Comparison of ENCODE assay signal across 14 cellular contexts in genomic region chr18:12336251-12336650, GRCh38. TPM values are rescaled to one million over a fixed set of nuclear protein-coding genes. Genes with fewer than 3 reads are reported as not detected.
DNase-seq lines count a peak whose midpoint lies in the region; ATAC-seq, FAIRE-seq and TF ChIP-seq lines count a peak whose summit lies in the region.
"Had no signal": no experiment of that assay in that cellular context is flagged by ENCODE, and none has a peak within 500 bp of the region (broad histone marks: within the 10 kb centered on the region; RNA-seq: fewer than 3 reads in every experiment).

No MANE protein-coding gene starts in this region.

- DNase-seq in A549 (ENCODE audit: low read depth in 1 of 2, low spot score in 1 of 2) (no peak), H1 (ENCODE audit: low read depth in 1 of 2, low spot score in 2 of 2) (peak; percentile 63 to 74), kidney epithelial cell (ENCODE audit: low read depth) (peak; percentile 18), NCI-H2029 treated with DMSO at 0.1 percent for 48 hours (lab: John Stamatoyannopoulos, UW) (no peak), SHP77 (lab: John Stamatoyannopoulos, UW) (no peak)
- DNase-seq in stimulated activated CD4-positive, alpha-beta T cell treated with anti-CD3 and anti-CD28 coated beads, Interleukin-4, amount 100 ng/mL, for 24 hours: no peak
- DNase-seq: activated naive CD4-positive, alpha-beta T cell treated with Interleukin-2 at 50 U/mL for 16 hours; central memory CD4-positive, alpha-beta T cell; DND-41; esophagus squamous epithelium; stimulated activated CD4-positive, alpha-beta T cell treated with anti-CD3 and anti-CD28 coated beads, Interleukin-4, amount 100 ng/mL, for 1 hour had no signal

- H3K27ac ChIP-seq in A549: no peak overlapping the region
- H3K27ac ChIP-seq in HUES64 (ENCODE audit: low read depth, low read length): peak overlapping the region; percentile 99
- peak overlapping the region; percentile 86 for H3K27ac ChIP-seq in H1 (ENCODE audit: low read depth, low read length)

- H3K9ac ChIP-seq in HUES64 (ENCODE audit: low read depth, low read length) (peak overlapping the region; percentile 65; the same call in 1 of the 2 replicates), H1 (replicated peaks in 1 of 4; ENCODE audit: extremely low read depth in 1 of 4, low read depth in 3 of 4, low read length in 3 of 4) (peak overlapping the region in 1 of 4 experiments; percentile 9; a peak in 2 of 7 replicates)

- H3K36me3 ChIP-seq in HUES64 (ENCODE audit: insufficient read depth, low read length) (peaks cover 22% of the 10 kb centered on the region), H1 (ENCODE audit: control insufficient read depth in 2 of 4, insufficient read depth in 4 of 4, low read length in 3 of 4) (no peaks in the 10 kb centered on the region; a peak in 1 of 8 replicates), kidney epithelial cell (ENCODE audit: control insufficient read depth, insufficient read depth, low read length) (no peaks in the 10 kb centered on the region)

- CTCF ChIA-PET in A549 (lab: Yijun Ruan, JAX): interaction anchor here (0.8 to 2.0 kb wide), 2 partner anchors 13 to 16 kb away, joined by 3 to 4 read pairs; no protein-coding TSS in a partner anchor
- CTCF ChIA-PET in H1 (lab: Charles Lee; ENCODE audit: partially characterized antibody): interaction anchor here (1.0 to 1.7 kb wide), 7 partner anchors 8 to 41 kb away, joined by 3 to 5 read pairs (median 4); partner anchors contain the start of gene AFG3L2

- TF ChIP-seq EP300 in A549 (IDR thresholded peaks at IDR 0.05) (no peak), H1 (IDR thresholded peaks at IDR 0.05; ENCODE audit: borderline replicate concordance in 1 of 2, low read depth in 2 of 2, low read length in 2 of 2) (peak in 1 of 2 experiments; percentile 80; a peak in 1 of 3 replicates)

- H2AFZ ChIP-seq in H1 (ENCODE audit: low read length): no peak overlapping the region

- H4K91ac ChIP-seq in H1 (replicated peaks; ENCODE audit: insufficient read length, low read length): no peak overlapping the region

- ATAC-seq in A549 (no peak), HG03521 (IDR thresholded peaks at IDR 0.05; ENCODE audit: unreplicated experiment) (no peak)
- ATAC-seq: stimulated activated memory B cell treated with anti-CD40 and anti-IgM and Interleukin-4, amounts not matched to agents 10 μg/mL and 1 μg/mL and 100 μg/mL, for 72 hours had no signal

- H3K4me1 ChIP-seq in A549 (peaks cover 14% of the 10 kb centered on the region), HUES64 (ENCODE audit: insufficient read depth, low read length) (peaks cover 52% of the 10 kb centered on the region), H1 (replicated peaks in 1 of 4; ENCODE audit: control insufficient read depth in 3 of 4, insufficient read depth in 4 of 4, low read length in 3 of 4) (peaks cover 15 to 41% (median 39%) of the 10 kb centered on the region in 4 experiments)
- H3K4me1 ChIP-seq: esophagus squamous epithelium had no signal

- no peaks in the 10 kb centered on the region for H3K9me3 ChIP-seq in A549
- no peaks in the 10 kb centered on the region for H3K9me3 ChIP-seq in HUES64 (ENCODE audit: insufficient read depth, low read depth, low read length)
- H3K9me3 ChIP-seq in H1 (ENCODE audit: insufficient read depth in 2 of 2, low read depth in 1 of 2, low read length in 1 of 2): no peaks in the 10 kb centered on the region
- H3K9me3 ChIP-seq: esophagus squamous epithelium had no signal

- no peak overlapping the region for H3K4me3 ChIP-seq in A549
- peak overlapping the region; percentile 34 for H3K4me3 ChIP-seq in HUES64 (ENCODE audit: low read length)
- peak overlapping the region in 2 of 4 experiments; percentile 8 to 43; a peak in 2 of 8 replicates for H3K4me3 ChIP-seq in H1 (ENCODE audit: extremely low read depth in 1 of 4, insufficient read depth in 2 of 4, low read depth in 3 of 4, low read length in 4 of 4)
- H3K4me3 ChIP-seq in kidney epithelial cell (ENCODE audit: low read depth, low read length): no peak overlapping the region
- H3K4me3 ChIP-seq: esophagus squamous epithelium had no signal

- H3K27me3 ChIP-seq in HUES64 (ENCODE audit: insufficient read depth, low read length) (no peaks in the 10 kb centered on the region), H1 (replicated peaks in 1 of 4; ENCODE audit: control insufficient read depth in 3 of 4, extremely low read depth in 1 of 4, insufficient read depth in 3 of 4, low read length in 3 of 4) (no peaks in the 10 kb centered on the region), kidney epithelial cell (ENCODE audit: control insufficient read depth, insufficient read depth, low read length) (no peaks in the 10 kb centered on the region)
- H3K27me3 ChIP-seq: esophagus squamous epithelium had no signal

- H3K23me2 ChIP-seq in H1 (ENCODE audit: low read depth, low read length): no peaks in the 10 kb centered on the region

- POLR2A ChIA-PET in A549 (lab: Yijun Ruan, JAX) (no interaction called here), H1 (lab: Charles Lee; ENCODE audit: partially characterized antibody) (interaction anchor here (0.7 to 3.4 kb wide), 11 partner anchors 11 to 79 kb away, joined by 3 to 26 read pairs (median 3); no protein-coding TSS in a partner anchor)

- H3K56ac ChIP-seq in H1 (replicated peaks; ENCODE audit: insufficient read length, low read depth, low read length): no peak overlapping the region

- no peak overlapping the region for H3K4ac ChIP-seq in H1 (replicated peaks; ENCODE audit: insufficient read length, low read depth, low read length)

- H2BK5ac ChIP-seq in H1 (ENCODE audit: low read depth, low read length): peak overlapping the region; percentile 97; the same call in 1 of the 2 replicates

- TF ChIP-seq RAD21 in A549 (conservative IDR thresholded peaks at IDR 0.05 in 1 of 2, IDR thresholded peaks at IDR 0.05 in 1 of 2) (no peak), H1 (IDR thresholded peaks at IDR 0.05 in 1 of 2, conservative IDR thresholded peaks at IDR 0.05 in 1 of 2; ENCODE audit: low read depth in 2 of 2, low read length in 2 of 2) (no peak)

- no peaks in the 10 kb centered on the region for H3K79me2 ChIP-seq in H1 (ENCODE audit: control insufficient read depth in 1 of 2, insufficient read depth in 2 of 2, low read length in 2 of 2)

- TF ChIP-seq CTCF in A549 (IDR thresholded peaks at IDR 0.05) (no peak), H1 (IDR thresholded peaks at IDR 0.05; ENCODE audit: control extremely low read depth in 1 of 3, insufficient read depth in 1 of 3, low read depth in 1 of 3, low read length in 3 of 3) (no peak), kidney epithelial cell (IDR thresholded peaks at IDR 0.05; ENCODE audit: insufficient read depth, low read length, poor library complexity, severe bottlenecking) (no peak)

- H2BK12ac ChIP-seq in H1 (ENCODE audit: low read depth, low read length): no peak overlapping the region

- H4K20me1 ChIP-seq in H1 (replicated peaks in 1 of 2; ENCODE audit: control insufficient read depth in 1 of 2, insufficient read depth in 2 of 2, low read length in 2 of 2): no peaks in the 10 kb centered on the region

- no peak overlapping the region for H4K8ac ChIP-seq in H1 (ENCODE audit: extremely low read depth, insufficient read depth, low read length)

- H3K23ac ChIP-seq in H1 (ENCODE audit: insufficient read length): no peak overlapping the region

- 97% methylated on average over 2 of the region's 2 CpGs for WGBS in A549 (ENCODE audit: missing lambda C conversion rate)
- 10% methylated on average over 2 of the region's 2 CpGs for WGBS in HUES64
- 0% methylated on average over 2 of the region's 2 CpGs; no CpG with 5 or more reads in 1 of the 2 experiments for WGBS in H1 (ENCODE audit: extremely low coverage in 1 of 2, insufficient coverage in 1 of 2, insufficient read length in 1 of 2, insufficient replicate concordance in 2 of 2, low coverage in 1 of 2, low lambda C conversion rate in 2 of 2, missing lambda C conversion rate in 1 of 2), 2 experiments

- no peak overlapping the region for H3K14ac ChIP-seq in H1 (ENCODE audit: insufficient read length)

- peak overlapping the region; percentile 45; the same call in 1 of the 3 replicates for H3K4me2 ChIP-seq in A549
- H3K4me2 ChIP-seq in H1 (ENCODE audit: insufficient read depth in 1 of 2, low read depth in 2 of 2, low read length in 2 of 2): peak overlapping the region; percentile 35 to 61

- H2AK5ac ChIP-seq in H1 (ENCODE audit: low read depth, low read length): no peak overlapping the region

- no peak overlapping the region for H2BK120ac ChIP-seq in H1 (replicated peaks; ENCODE audit: low read depth, low read length)

- no peak for TF ChIP-seq POLR2A in A549 (IDR thresholded peaks at IDR 0.05; ENCODE audit: low read length)
- TF ChIP-seq POLR2A in H1 (IDR thresholded peaks at IDR 0.05; ENCODE audit: control extremely low read depth in 1 of 2, low read depth in 2 of 2, low read length in 2 of 2): 0 out of 3 replicates have a peak, but pooled peaks of 1 of the 2 experiments have one; percentile 7

- H3K79me1 ChIP-seq in H1 (ENCODE audit: low read depth, low read length): no peaks in the 10 kb centered on the region

- FAIRE-seq in A549 (lab: Jason Lieb, UNC) (no peak), H1 (lab: Jason Lieb, UNC) (peak; percentile 99)

- H2BK20ac ChIP-seq in H1 (ENCODE audit: low read length): no peak overlapping the region

- H4K5ac ChIP-seq in H1 (ENCODE audit: insufficient read length, low read depth, low read length): no peak overlapping the region

- H3K18ac ChIP-seq in H1 (ENCODE audit: extremely low read depth, low read length): peak overlapping the region; percentile 51; the same call in 1 of the 2 replicates

- H2BK15ac ChIP-seq in H1 (ENCODE audit: low read length): no peak overlapping the region

RNA-seq across cellular contexts. Expression of gene TUBB6, which starts 28.2 kb away (rescaled TPM):
- polyA plus RNA-seq in A549 (2011; rRNA removed) (83.7 and 88.5 TPM in 2 replicates), A549 (2017; fragmentation: RNase III; extraction: RNeasy Plus Mini Kit Qiagen cat#74134 plus additional on column Dnase treatment) (235 to 259 TPM (median 235 TPM) in 3 replicates), H1 (2011; rRNA removed) (223 and 288 TPM in 2 replicates)
- 359 and 471 TPM in 2 replicates for polyA plus RNA-seq in A549 (2012; cell fraction: cytosol; rRNA removed)
- polyA plus RNA-seq in A549 (2012; cell fraction: nucleus; rRNA removed): 409 and 668 TPM in 2 replicates
- 81.7 and 95.6 TPM in 2 replicates for polyA minus RNA-seq in A549 (2011; rRNA and poly(A)+ RNA removed)
- polyA plus RNA-seq in HUES64 (2013, experiment 1 of 2): 80.1 TPM
- polyA plus RNA-seq in HUES64 (2013, experiment 2 of 2): 84.3 TPM
- 126 and 128 TPM in 2 replicates for total RNA-seq in H1 (2021; fragmentation: NEBNext Ultra II Directional; extraction: Animal tissue kit (Norgen Biotek cat#: 25700))
- 206 TPM for polyA plus RNA-seq in H1 (2011; cell fraction: cytosol; rRNA removed)
- polyA plus RNA-seq in H1 (2011; cell fraction: nucleus; rRNA removed): 196 TPM
- 96.3 to 131 TPM (median 121 TPM) in 4 replicates for polyA plus RNA-seq in H1 (2012, experiment 1 of 2)
- 81.1 TPM for polyA plus RNA-seq in H1 (2012, experiment 2 of 2)
- polyA plus RNA-seq in H1 (2013, experiment 1 of 2): 88.3 TPM
- 92.6 TPM for polyA plus RNA-seq in H1 (2013, experiment 2 of 2)
- 69.6 and 75.5 TPM in 2 replicates for polyA minus RNA-seq in H1 (2011; rRNA and poly(A)+ RNA removed)
- 91.3 TPM for polyA minus RNA-seq in H1 (2011; cell fraction: cytosol; rRNA and poly(A)+ RNA removed)
- polyA minus RNA-seq in H1 (2011; cell fraction: nucleus; rRNA and poly(A)+ RNA removed): 58.7 TPM
- 387 and 512 TPM in 2 replicates for total RNA-seq in kidney epithelial cell

RNA-seq across cellular contexts. Expression of gene AFG3L2, which starts 40.8 kb away (rescaled TPM):
- polyA plus RNA-seq in A549 (2011; rRNA removed): 36.5 and 56.4 TPM in 2 replicates
- polyA plus RNA-seq in A549 (2012; cell fraction: cytosol; rRNA removed): 22.8 and 23.3 TPM in 2 replicates
- polyA plus RNA-seq in A549 (2012; cell fraction: nucleus; rRNA removed): 19.3 and 27.7 TPM in 2 replicates
- 33.7 to 37.8 TPM (median 33.8 TPM) in 3 replicates for polyA plus RNA-seq in A549 (2017; fragmentation: RNase III; extraction: RNeasy Plus Mini Kit Qiagen cat#74134 plus additional on column Dnase treatment)
- 25.9 and 28.7 TPM in 2 replicates for polyA minus RNA-seq in A549 (2011; rRNA and poly(A)+ RNA removed)
- 51.9 TPM for polyA plus RNA-seq in HUES64 (2013, experiment 1 of 2)
- 50.3 TPM for polyA plus RNA-seq in HUES64 (2013, experiment 2 of 2)
- 81.7 and 84.8 TPM in 2 replicates for total RNA-seq in H1 (2021; fragmentation: NEBNext Ultra II Directional; extraction: Animal tissue kit (Norgen Biotek cat#: 25700))
- polyA plus RNA-seq in H1 (2011; rRNA removed): 27.0 and 29.7 TPM in 2 replicates
- 45.2 TPM for polyA plus RNA-seq in H1 (2011; cell fraction: cytosol; rRNA removed)
- polyA plus RNA-seq in H1 (2011; cell fraction: nucleus; rRNA removed): 29.6 TPM
- 48.1 to 62.5 TPM (median 54.7 TPM) in 4 replicates for polyA plus RNA-seq in H1 (2012, experiment 1 of 2)
- polyA plus RNA-seq in H1 (2012, experiment 2 of 2): 15.9 TPM
- 47.5 TPM for polyA plus RNA-seq in H1 (2013, experiment 1 of 2)
- 50.2 TPM for polyA plus RNA-seq in H1 (2013, experiment 2 of 2)
- 44.7 and 45.5 TPM in 2 replicates for polyA minus RNA-seq in H1 (2011; rRNA and poly(A)+ RNA removed)
- 32.4 TPM for polyA minus RNA-seq in H1 (2011; cell fraction: cytosol; rRNA and poly(A)+ RNA removed)
- 29.5 TPM for polyA minus RNA-seq in H1 (2011; cell fraction: nucleus; rRNA and poly(A)+ RNA removed)
- 37.8 and 50.2 TPM in 2 replicates for total RNA-seq in kidney epithelial cell

Comparison
In these comparisons a context has a peak if more than half of its experiments do, and no peak if none do; other contexts are left out.
1. DNase-seq: peak in H1 (2 of 2) and kidney epithelial cell (single experiment); none in A549 (0 of 2), stimulated activated CD4-positive, alpha-beta T cell treated with anti-CD3 and anti-CD28 coated beads, Interleukin-4, amount 100 ng/mL, for 24 hours (single experiment), NCI-H2029 treated with DMSO at 0.1 percent for 48 hours (single experiment) and SHP77 (0 of 2).
2. H3K27ac ChIP-seq: peak in HUES64 (single experiment) and H1 (single experiment); none in A549 (0 of 2).
3. Of the 18 proteins assayed by ChIP-seq in both H1 and A549: peak only in H1: CEBPB, CHD2 and MAFK; only in A549: none; in both: none; in neither: 13; mixed calls (peak in some experiments, not most) for 2.